21 cellular contexts compared by ENCODE assay signal in genomic region chr15:29471306-29471705, GRCh38.
"Had no signal": no experiment of that assay in that cellular context is flagged by ENCODE, and none has a peak within 500 bp of the region (broad histone marks: within the 10 kb centered on the region; RNA-seq: fewer than 3 reads in every experiment).

No MANE protein-coding gene starts in this region.

- H3K9me3 ChIP-seq: ascending aorta, body of pancreas had no signal

- ATAC-seq: activated naive CD4-positive, alpha-beta T cell treated with anti-CD3 and anti-CD28 coated beads, Interleukin-2, amount 50 U/mL, for 72 hours; activated naive CD8-positive, alpha-beta T cell treated with anti-CD3 and anti-CD28 coated beads, Interleukin-2, amount 50 U/mL, for 24 hours; activated T-cell treated with anti-CD3 and anti-CD28 coated beads, Interleukin-2, amount 50 U/mL, for 4 hours had no signal

- H3K4me3 ChIP-seq: ascending aorta, body of pancreas had no signal

- DNase-seq: activated B cell treated with CpG ODN at 0.5 μM for 24 hours; activated CD4-positive, alpha-beta memory T cell treated with anti-CD3 and anti-CD28 coated beads for 36 hours; activated CD4-positive, alpha-beta T cell treated with anti-CD3 and anti-CD28 coated beads, Interleukin-2, amount 10 ng/mL, durations not matched to agents 7 days and 5 days; activated CD8-positive, alpha-beta memory T cell treated with anti-CD3 and anti-CD28 coated beads for 24 hours; activated effector memory CD4-positive, alpha-beta T cell treated with anti-CD3 and anti-CD28 coated beads, Interleukin-2, amount 50 U/mL, for 16 hours; activated naive CD4-positive, alpha-beta T cell treated with Interleukin-2 at 50 U/mL for 16 hours; activated naive CD8-positive, alpha-beta T cell treated with anti-CD3 and anti-CD28 coated beads, Interleukin-2, amount 50 U/mL, for 24 hours; activated T-cell treated with anti-CD3 and anti-CD28 coated beads, Interleukin-2, amount 50 U/mL, for 4 hours; amniotic stem cell; Kasumi-1; KBM-7; NCI-H1048; NCI-H146; NCI-H187 treated with DMSO at 0.1 percent for 48 hours; NCI-H2081 treated with DMSO at 0.1 percent for 48 hours; NCI-H446; NCI-H524; SHP77 treated with DMSO at 0.1 percent for 48 hours had no signal

- H3K27me3 ChIP-seq: ascending aorta, body of pancreas had no signal

- H3K27ac ChIP-seq: ascending aorta had no signal

- H3K4me1 ChIP-seq: ascending aorta had no signal

- H3K36me3 ChIP-seq: ascending aorta had no signal
